ENCODE assay signal across 13 cellular contexts in the genomic region with DNA sequence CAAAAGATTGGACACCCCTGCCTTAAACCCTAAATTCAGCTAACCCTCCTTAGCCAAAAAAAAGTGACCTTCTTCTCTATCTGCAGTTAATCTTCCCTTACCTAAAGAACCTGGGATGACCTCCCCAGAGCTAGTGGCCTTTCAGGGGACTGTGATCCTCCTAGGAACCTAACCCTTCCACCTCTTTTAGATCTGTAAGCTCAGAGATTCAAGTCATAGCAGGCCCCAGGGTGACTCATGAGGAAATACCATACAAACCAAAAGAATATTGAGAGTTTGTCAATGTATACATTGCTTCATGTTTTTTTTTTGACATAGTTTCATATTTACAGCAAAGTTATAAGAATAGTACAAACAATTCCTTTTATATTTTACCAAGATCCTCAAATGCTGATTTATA. TPM values are rescaled to one million over a fixed set of nuclear protein-coding genes. Genes with fewer than 3 reads are reported as not detected.
DNase-seq lines count a peak whose midpoint lies in the region; ATAC-seq and TF ChIP-seq lines count a peak whose summit lies in the region.
"Had no signal": no experiment of that assay in that cellular context is flagged by ENCODE, and none has a peak within 500 bp of the region (broad histone marks: within the 10 kb centered on the region; RNA-seq: fewer than 3 reads in every experiment).

No MANE protein-coding gene starts in this region.

- H3K9me3 ChIP-seq in osteoblast (ENCODE audit: low read depth, low read length): no peaks in the 10 kb centered on the region
- H3K9me3 ChIP-seq: uterus had no signal

- in situ Hi-C loops in brain microvascular endothelial cell (cut with HindIII; ENCODE audit: low pct_ligation_motif_present, low sequenced_read_pairs): no loop called here

- peaks cover 31% of the 10 kb centered on the region for H3K4me1 Mint-ChIP-seq in activated CD4-positive, alpha-beta T cell treated with anti-CD3 and anti-CD28 coated beads, Interleukin-2, amount 10 ng/mL, durations not matched to agents 24 days and 14 days

- no peaks in the 10 kb centered on the region for H3K79me2 ChIP-seq in osteoblast (ENCODE audit: insufficient read depth, low read length)

- H4K20me1 ChIP-seq in osteoblast (ENCODE audit: insufficient read depth, low read length): no peaks in the 10 kb centered on the region

- intact Hi-C loops in activated CD4-positive, alpha-beta T cell treated with anti-CD3 and anti-CD28 coated beads, Interleukin-2, amount 10 ng/mL, durations not matched to agents 24 days and 14 days (cut with micrococcal nuclease): loop anchor here (1.0 kb wide), 1 partner anchor 11 kb away; no protein-coding TSS in a partner anchor

- ATAC-seq in HG02798 (IDR thresholded peaks at IDR 0.05; ENCODE audit: poor library complexity, unreplicated experiment) (no peak), HG02981 (IDR thresholded peaks at IDR 0.05; ENCODE audit: unreplicated experiment) (no peak)

- H3K36me3 ChIP-seq in brain microvascular endothelial cell (replicated peaks) (no peaks in the 10 kb centered on the region), osteoblast (ENCODE audit: insufficient read depth, low read length) (no peaks in the 10 kb centered on the region)
- H3K36me3 ChIP-seq: neural progenitor cell, uterus had no signal

- no peaks in the 10 kb centered on the region for H3K27me3 Mint-ChIP-seq in activated CD4-positive, alpha-beta T cell treated with anti-CD3 and anti-CD28 coated beads, Interleukin-2, amount 10 ng/mL, durations not matched to agents 24 days and 14 days

- H3K4me3 ChIP-seq in brain microvascular endothelial cell (ENCODE audit: low read depth, low read length) (no peak overlapping the region), osteoblast (ENCODE audit: insufficient read depth, low read length) (no peak overlapping the region)
- H3K4me3 ChIP-seq: neural progenitor cell, uterus had no signal

- no peak overlapping the region for H3K4me2 ChIP-seq in osteoblast (ENCODE audit: insufficient read depth, low read length)
- H3K4me2 ChIP-seq: neural progenitor cell had no signal

- peak; percentile 61 for DNase-seq in activated CD4-positive, alpha-beta T cell treated with anti-CD3 and anti-CD28 coated beads, Interleukin-2, amount 10 ng/mL, durations not matched to agents 24 days and 14 days
- DNase-seq in activated CD4-positive, alpha-beta T cell treated with anti-CD3 and anti-CD28 coated beads for 1 hour: no peak
- peak; percentile 80 for DNase-seq in MV-4-11 (lab: John Stamatoyannopoulos, UW)
- DNase-seq in brain microvascular endothelial cell: peak; percentile 53
- peak; percentile 82 for DNase-seq in osteoblast (ENCODE audit: insufficient read length, low spot score, missing footprints)
- no peak for DNase-seq in DMS 273 (lab: John Stamatoyannopoulos, UW; ENCODE audit: unreplicated experiment)
- DNase-seq: anterior cingulate cortex, NCI-H526, uterus had no signal

- H3K27ac ChIP-seq in brain microvascular endothelial cell (no peak overlapping the region), osteoblast (ENCODE audit: low read depth, low read length) (no peak overlapping the region)
- H3K27ac ChIP-seq: neural progenitor cell, uterus had no signal

- no peak for TF ChIP-seq CTCF in brain microvascular endothelial cell (IDR thresholded peaks at IDR 0.05; ENCODE audit: low read depth, low read length, missing control alignments)
- TF ChIP-seq CTCF in osteoblast (IDR thresholded peaks at IDR 0.05; ENCODE audit: extremely low read depth, low read depth, low read length): no peak

- peaks cover 1% of the 10 kb centered on the region for H3K36me3 Mint-ChIP-seq in activated CD4-positive, alpha-beta T cell treated with anti-CD3 and anti-CD28 coated beads, Interleukin-2, amount 10 ng/mL, durations not matched to agents 24 days and 14 days (ENCODE audit: low read depth)
- H3K36me3 Mint-ChIP-seq: neural progenitor cell had no signal

- H3K4me3 Mint-ChIP-seq in activated CD4-positive, alpha-beta T cell treated with anti-CD3 and anti-CD28 coated beads, Interleukin-2, amount 10 ng/mL, durations not matched to agents 24 days and 14 days: peak overlapping the region; percentile 7
- H3K4me3 Mint-ChIP-seq: neural progenitor cell had no signal

- peaks cover 4% of the 10 kb centered on the region for H3K9me3 Mint-ChIP-seq in activated CD4-positive, alpha-beta T cell treated with anti-CD3 and anti-CD28 coated beads, Interleukin-2, amount 10 ng/mL, durations not matched to agents 24 days and 14 days
- H3K9me3 Mint-ChIP-seq: neural progenitor cell had no signal

- peak overlapping the region; percentile 78 for H3K27ac Mint-ChIP-seq in activated CD4-positive, alpha-beta T cell treated with anti-CD3 and anti-CD28 coated beads, Interleukin-2, amount 10 ng/mL, durations not matched to agents 24 days and 14 days
- H3K27ac Mint-ChIP-seq: neural progenitor cell had no signal

- H3K4me1 ChIP-seq in osteoblast (ENCODE audit: insufficient read depth, low read length): peaks cover 6% of the 10 kb centered on the region
- H3K4me1 ChIP-seq: uterus had no signal

- no peaks in the 10 kb centered on the region for H3K27me3 ChIP-seq in brain microvascular endothelial cell (replicated peaks)
- no peaks in the 10 kb centered on the region for H3K27me3 ChIP-seq in osteoblast (ENCODE audit: insufficient read depth, low read length)
- H3K27me3 ChIP-seq: neural progenitor cell, uterus had no signal

- peak overlapping the region; percentile 2 for H2AFZ ChIP-seq in osteoblast (ENCODE audit: low read length)
- H2AFZ ChIP-seq: neural progenitor cell had no signal

RNA-seq across cellular contexts. Expression of a gene that starts 38.3 kb away (rescaled TPM):
- total RNA-seq in activated CD4-positive, alpha-beta T cell treated with anti-CD3 and anti-CD28 coated beads, Interleukin-2, amount 10 ng/mL, durations not matched to agents 24 days and 14 days: 6.1 and 6.4 TPM in 2 replicates
- total RNA-seq in osteoblast: not detected in 2 replicates
- total RNA-seq: H1 had no signal

RNA-seq across cellular contexts. Expression of a gene that starts 54.4 kb away (rescaled TPM):
- total RNA-seq in activated CD4-positive, alpha-beta T cell treated with anti-CD3 and anti-CD28 coated beads, Interleukin-2, amount 10 ng/mL, durations not matched to agents 24 days and 14 days: 117 TPM in 2 replicates
- total RNA-seq in osteoblast: 116 and 122 TPM in 2 replicates

Comparison
In these comparisons a context has a peak if more than half of its experiments do, and no peak if none do; other contexts are left out.
1. DNase-seq: peak in activated CD4-positive, alpha-beta T cell treated with anti-CD3 and anti-CD28 coated beads, Interleukin-2, amount 10 ng/mL, durations not matched to agents 24 days and 14 days (single experiment), MV-4-11 (single experiment), brain microvascular endothelial cell (single experiment) and osteoblast (single experiment); none in activated CD4-positive, alpha-beta T cell treated with anti-CD3 and anti-CD28 coated beads for 1 hour (single experiment) and DMS 273 (single experiment).